ENCODE assay signal across 24 cellular contexts in genomic region chr16:87534030-87534653, GRCh38.
"Had no signal": no experiment of that assay in that cellular context is flagged by ENCODE, and none has a peak within 500 bp of the region (broad histone marks: within the 10 kb centered on the region; RNA-seq: fewer than 3 reads in every experiment).

No MANE protein-coding gene starts in this region.

- H3K9me3 ChIP-seq: SK-N-SH had no signal

- H3K9ac ChIP-seq: KMS-11, SK-N-SH had no signal

- H3K27ac ChIP-seq: HL-60, KMS-11, RWPE1 had no signal

- DNase-seq: Kasumi-1, NCI-H1092, NCI-H1105 treated with DMSO at 0.1 percent for 48 hours, NCI-H1417 treated with DMSO at 0.1 percent for 48 hours, NCI-H146, NCI-H1694 treated with DMSO at 0.1 percent for 48 hours, NCI-H2029, NCI-H2081 treated with DMSO at 0.1 percent for 48 hours, NCI-H2171, NCI-H226, NCI-H446, NCI-H510A, NCI-H524 treated with DMSO at 0.1 percent for 48 hours, NCI-H69, NCI-H774, SHP77, SK-N-SH, SW 1271, T-cell, T-helper 17 cell had no signal

- H3K9me2 ChIP-seq: SK-N-SH had no signal

- H3K4me2 ChIP-seq: KMS-11, SK-N-SH had no signal

- ATAC-seq: Panc1, T-cell, T-helper 17 cell had no signal
